Comparison of ENCODE assay signal across 26 cellular contexts in genomic region chr4:118821590-118822293, GRCh38. TPM values are rescaled to one million over a fixed set of nuclear protein-coding genes. Genes with fewer than 3 reads are reported as not detected.
DNase-seq lines count a peak whose midpoint lies in the region; ATAC-seq, FAIRE-seq and TF ChIP-seq lines count a peak whose summit lies in the region.
"Had no signal": no experiment of that assay in that cellular context is flagged by ENCODE, and none has a peak within 500 bp of the region (broad histone marks: within the 10 kb centered on the region; RNA-seq: fewer than 3 reads in every experiment).

No MANE protein-coding gene starts in this region.

- no peak overlapping the region for H2BK20ac ChIP-seq in IMR-90 (ENCODE audit: low read depth, low read length)

- H3K4ac ChIP-seq in IMR-90 (ENCODE audit: low read depth, low read length) (no peak overlapping the region), trophoblast cell (ENCODE audit: low read depth, low read length) (no peak overlapping the region)

- H3K14ac ChIP-seq in IMR-90 (replicated peaks; ENCODE audit: low read depth, low read length), result no peak overlapping the region
- H3K14ac ChIP-seq in trophoblast cell (ENCODE audit: low read length), result no peak overlapping the region

- H2AK5ac ChIP-seq in IMR-90 (ENCODE audit: low read depth, low read length) (no peak overlapping the region), trophoblast cell (ENCODE audit: low read length) (no peak overlapping the region)

- no peak overlapping the region for H3K56ac ChIP-seq in IMR-90 (ENCODE audit: extremely low read depth, insufficient read depth, low read length)

- H3K18ac ChIP-seq in IMR-90 (ENCODE audit: low read depth, low read length), result no peak overlapping the region
- no peak overlapping the region for H3K18ac ChIP-seq in trophoblast cell (ENCODE audit: low read length)

- no peak overlapping the region for H3K27ac ChIP-seq in IMR-90 (ENCODE audit: insufficient read depth, low read length)
- H3K27ac ChIP-seq in keratinocyte (ENCODE audit: control insufficient read depth, insufficient read depth, low read length), result no peak overlapping the region
- H3K27ac ChIP-seq in trophoblast cell (ENCODE audit: low read depth, low read length), result no peak overlapping the region
- H3K27ac ChIP-seq: BLaER1, brain microvascular endothelial cell, KMS-11 had no signal

- H2BK5ac ChIP-seq in IMR-90 (ENCODE audit: low read depth, low read length, poor library complexity, severe bottlenecking) (no peak overlapping the region), trophoblast cell (ENCODE audit: low read depth, low read length, poor library complexity) (no peak overlapping the region)

- H2BK120ac ChIP-seq in IMR-90 (ENCODE audit: low read depth, low read length) (no peak overlapping the region), trophoblast cell (ENCODE audit: insufficient read depth, low read length, poor library complexity) (no peak overlapping the region)

- peak overlapping the region; percentile 36 for H3K4me2 ChIP-seq in IMR-90 (ENCODE audit: low read depth, low read length)
- no peak overlapping the region for H3K4me2 ChIP-seq in keratinocyte (ENCODE audit: control insufficient read depth, extremely low read depth, insufficient read depth, low read depth, low read length)
- H3K4me2 ChIP-seq in trophoblast cell (ENCODE audit: low read length), result no peak overlapping the region
- H3K4me2 ChIP-seq: BLaER1, KMS-11 had no signal

- POLR2A ChIA-PET in IMR-90 (lab: Charles Lee; ENCODE audit: unreplicated experiment), result no interaction called here

- no peak overlapping the region for H2BK15ac ChIP-seq in IMR-90 (ENCODE audit: low read depth, low read length)

- FAIRE-seq in keratinocyte (lab: Jason Lieb, UNC) (peak; percentile 55), GM19239 (lab: Jason Lieb, UNC) (no peak)
- FAIRE-seq: H1, HTR-8/SVneo had no signal

- ATAC-seq in IMR-90 (ENCODE audit: low read depth) (peak; percentile 12; the same call in 1 of the 2 replicates), HG02840 (IDR thresholded peaks at IDR 0.05; ENCODE audit: low FRiP score, unreplicated experiment) (no peak)
- ATAC-seq: activated T-helper 17 cell treated with anti-CD3 and anti-CD28 coated beads, Interleukin-2, amount 50 U/mL, for 72 hours; naive thymus-derived CD4-positive, alpha-beta T cell; stimulated activated naive CD8-positive, alpha-beta T cell treated with anti-CD3 and anti-CD28 coated beads, Interleukin-15, amount 100 ng/mL, for 72 hours had no signal

- no peak overlapping the region for H4K5ac ChIP-seq in IMR-90 (ENCODE audit: low read depth, low read length)

- CTCF ChIA-PET in IMR-90 (lab: Yijun Ruan, JAX), result no interaction called here

- H4K8ac ChIP-seq in IMR-90 (ENCODE audit: low read depth in 2 of 2, low read length in 2 of 2) (no peak overlapping the region), trophoblast cell (ENCODE audit: low read depth, low read length) (no peak overlapping the region)

- H4K20me1 ChIP-seq in IMR-90 (ENCODE audit: insufficient read depth, low read length), result peaks cover 88% of the 10 kb centered on the region
- H4K20me1 ChIP-seq in keratinocyte (ENCODE audit: control insufficient read depth, extremely low read depth, insufficient read depth, low read length), result peaks cover 4% of the 10 kb centered on the region

- no peak overlapping the region for H2AK9ac ChIP-seq in IMR-90 (replicated peaks; ENCODE audit: low read depth, low read length, poor library complexity)

- DNase-seq in IMR-90 (no peak), amniotic epithelial cell (ENCODE audit: low read depth) (peak; percentile 24), keratinocyte (ENCODE audit: low read depth, low spot score) (no peak), trophoblast cell (peak; percentile 72 to 80), GM19239 (ENCODE audit: insufficient read length, low spot score) (no peak), cerebellar nuclear complex (lab: John Stamatoyannopoulos, UW) (no peak)
- DNase-seq in stimulated activated CD8-positive, alpha-beta memory T cell treated with anti-CD3 and anti-CD28 coated beads, Interleukin-4, amount 100 ng/mL, for 48 hours, result no peak
- DNase-seq: activated CD4-positive, alpha-beta T cell treated with anti-CD3 and anti-CD28 coated beads, Interleukin-2, amount 50 U/mL, for 4 hours; activated CD8-positive, alpha-beta memory T cell treated with anti-CD3 and anti-CD28 coated beads, Interleukin-2, amount 50 U/mL, for 4 hours; activated naive CD8-positive, alpha-beta T cell treated with anti-CD3 and anti-CD28 coated beads for 36 hours; brain microvascular endothelial cell; DMS79 treated with DMSO at 0.1 percent for 48 hours; left cardiac atrium; mesendoderm; naive thymus-derived CD4-positive, alpha-beta T cell; occipital lobe; stimulated activated naive CD8-positive, alpha-beta T cell treated with anti-CD3 and anti-CD28 coated beads, Interleukin-15, amount 100 ng/mL, for 72 hours; T-helper 9 cell; tibial artery had no signal

- H3K9me1 ChIP-seq in IMR-90 (ENCODE audit: insufficient read depth, low read length), result peaks cover 16% of the 10 kb centered on the region
- H3K9me1 ChIP-seq in keratinocyte (ENCODE audit: control insufficient read depth, extremely low read depth, insufficient read depth, low read length), result peaks cover 4% of the 10 kb centered on the region

- in situ Hi-C loops in IMR-90 (cut with MboI; ENCODE audit: low sequenced_read_pairs), result no loop called here

- dilution Hi-C loops in IMR-90 (cut with HindIII; ENCODE audit: low sequenced_read_pairs, unreplicated experiment), result no loop called here
- dilution Hi-C loops in keratinocyte (cut with MboI; ENCODE audit: extremely low pct_ligation_motif_present, low sequenced_read_pairs), result no loop called here

- TF ChIP-seq POLR2A in IMR-90 (IDR thresholded peaks at IDR 0.05; ENCODE audit: low read depth, low read length), result no peak

- H2BK12ac ChIP-seq in trophoblast cell (ENCODE audit: low read length), result no peak overlapping the region

- H3K4me1 ChIP-seq in IMR-90 (ENCODE audit: control insufficient read depth, insufficient read depth, low read length) (peaks cover 8% of the 10 kb centered on the region), keratinocyte (ENCODE audit: control insufficient read depth, extremely low read depth, insufficient read depth, low read length) (peaks cover 9% of the 10 kb centered on the region), trophoblast cell (ENCODE audit: control insufficient read depth in 1 of 2, insufficient read depth in 2 of 2, low read length in 2 of 2) (no peaks in the 10 kb centered on the region)
- H3K4me1 ChIP-seq: BLaER1 had no signal

- TF ChIP-seq RAD21 in IMR-90 (IDR thresholded peaks at IDR 0.05; ENCODE audit: low read length), result no peak

- H3K4me3 ChIP-seq in IMR-90 (ENCODE audit: insufficient read depth, low read depth, low read length), result no peak overlapping the region
- H3K4me3 ChIP-seq in keratinocyte (ENCODE audit: control insufficient read depth in 2 of 3, extremely low read depth in 1 of 3, insufficient read depth in 2 of 3, low read depth in 1 of 3, low read length in 3 of 3), result no peak overlapping the region
- H3K4me3 ChIP-seq in trophoblast cell (ENCODE audit: low read depth, low read length), result no peak overlapping the region
- H3K4me3 ChIP-seq: BLaER1, right atrium auricular region, tibial artery had no signal

- H3K79me2 ChIP-seq in keratinocyte (ENCODE audit: control insufficient read depth, insufficient read depth, low read length) (peaks cover 22% of the 10 kb centered on the region), trophoblast cell (ENCODE audit: control insufficient read depth, insufficient read depth, low read length, poor library complexity) (peaks cover 3% of the 10 kb centered on the region)

- H3K36me3 ChIP-seq in IMR-90 (ENCODE audit: control insufficient read depth, insufficient read depth, low read length), result peaks cover 37% of the 10 kb centered on the region
- H3K36me3 ChIP-seq in keratinocyte (ENCODE audit: control insufficient read depth in 2 of 2, extremely low read depth in 1 of 2, insufficient read depth in 2 of 2, low read length in 2 of 2), result peaks cover 4 to 20% of the 10 kb centered on the region in 2 experiments
- peaks cover 20 to 33% of the 10 kb centered on the region in 2 experiments for H3K36me3 ChIP-seq in trophoblast cell (ENCODE audit: control insufficient read depth in 1 of 2, insufficient read depth in 2 of 2, low read length in 2 of 2)

- H2AFZ ChIP-seq in IMR-90 (replicated peaks; ENCODE audit: low read length, poor library complexity), result no peak overlapping the region
- no peak overlapping the region for H2AFZ ChIP-seq in keratinocyte (ENCODE audit: control insufficient read depth, low read length)
- H2AFZ ChIP-seq in trophoblast cell (ENCODE audit: insufficient read depth, low read length, poor library complexity), result no peak overlapping the region

- no peak overlapping the region for H4K12ac ChIP-seq in trophoblast cell (ENCODE audit: low read depth, low read length)

- H4K91ac ChIP-seq in IMR-90 (ENCODE audit: insufficient read depth, low read depth, low read length), result no peak overlapping the region
- no peak overlapping the region for H4K91ac ChIP-seq in trophoblast cell (ENCODE audit: low read depth, low read length)

- intact Hi-C loops in IMR-90 (cut with micrococcal nuclease), result no loop called here

- H3K27me3 ChIP-seq in IMR-90 (ENCODE audit: control insufficient read depth, insufficient read depth, low read length) (no peaks in the 10 kb centered on the region), keratinocyte (ENCODE audit: control insufficient read depth, extremely low read depth, insufficient read depth, low read length) (no peaks in the 10 kb centered on the region), trophoblast cell (ENCODE audit: insufficient read depth, low read length) (no peaks in the 10 kb centered on the region)
- H3K27me3 ChIP-seq: BLaER1, brain microvascular endothelial cell, right atrium auricular region, tibial artery had no signal

- WGBS in IMR-90 (ENCODE audit: extremely low coverage in 2 of 2, insufficient read length in 1 of 2), 2 experiments, result no CpG with 5 or more reads among the region's 5 CpGs
- WGBS in trophoblast cell (ENCODE audit: extremely low coverage, insufficient coverage, insufficient read length), result no CpG with 5 or more reads among the region's 5 CpGs

- H3K9me3 ChIP-seq in IMR-90 (ENCODE audit: control insufficient read depth, insufficient read depth, low read length) (no peaks in the 10 kb centered on the region), keratinocyte (ENCODE audit: control insufficient read depth, low read depth, low read length) (no peaks in the 10 kb centered on the region), trophoblast cell (ENCODE audit: insufficient read depth, low read depth, low read length) (no peaks in the 10 kb centered on the region)
- H3K9me3 ChIP-seq: BLaER1, right atrium auricular region, tibial artery had no signal

- no peak for TF ChIP-seq CTCF in IMR-90 (conservative IDR thresholded peaks at IDR 0.05; ENCODE audit: low read depth, low read length)
- no peak for TF ChIP-seq CTCF in keratinocyte (optimal IDR thresholded peaks at IDR 0.05 in 1 of 3, IDR thresholded peaks at IDR 0.05 in 1 of 3, conservative IDR thresholded peaks at IDR 0.05 in 1 of 3; ENCODE audit: extremely low read depth in 1 of 3, insufficient read depth in 2 of 3, low read length in 3 of 3)

- H3K79me1 ChIP-seq in IMR-90 (ENCODE audit: low read depth in 1 of 2, low read length in 2 of 2), result peaks cover 6 to 32% of the 10 kb centered on the region in 2 experiments; a peak in 2 of 4 replicates
- no peaks in the 10 kb centered on the region for H3K79me1 ChIP-seq in trophoblast cell (ENCODE audit: low read length)

- BruUV-seq in IMR-90 (replicated peaks; lab: Mats Ljungman, UMichigan), result no TSS peak

- 0 out of 2 replicates have a peak overlapping the region, but pooled peaks have one; percentile 67 for H3K23ac ChIP-seq in IMR-90 (ENCODE audit: low read depth, low read length)
- no peak overlapping the region for H3K23ac ChIP-seq in trophoblast cell (ENCODE audit: low read length)

- H3K9ac ChIP-seq in IMR-90 (ENCODE audit: low read depth, low read length) (no peak overlapping the region), keratinocyte (ENCODE audit: control insufficient read depth, extremely low read depth, insufficient read depth, low read length) (no peak overlapping the region), trophoblast cell (ENCODE audit: low read length) (no peak overlapping the region)
- H3K9ac ChIP-seq: BLaER1, KMS-11 had no signal

RNA-seq across cellular contexts. Expression of gene SEC24D, which starts 14.2 kb away (rescaled TPM):
- 93.2 and 98.9 TPM in 2 replicates for total RNA-seq in IMR-90 (2012; rRNA removed)
- 86.0 and 111 TPM in 2 replicates for polyA plus RNA-seq in IMR-90 (2012; rRNA removed)
- 45.5 and 78.9 TPM in 2 replicates for polyA plus RNA-seq in IMR-90 (2012; cell fraction: cytosol; rRNA removed)
- polyA plus RNA-seq in IMR-90 (2012; cell fraction: nucleus; rRNA removed; ENCODE audit: low replicate concordance), result 130 and 134 TPM in 2 replicates
- 17.7 to 27.9 TPM (median 24.9 TPM) in 3 replicates for polyA plus RNA-seq in keratinocyte
- 5.2 TPM for polyA plus RNA-seq in keratinocyte (2011; ENCODE audit: low read depth)
- polyA plus RNA-seq in keratinocyte (2011; cell fraction: cytosol; rRNA removed), result 13.4 and 26.7 TPM in 2 replicates
- polyA plus RNA-seq in keratinocyte (2011; cell fraction: nucleus; rRNA removed), result 43.2 TPM in 2 replicates
- 9.8 and 25.3 TPM in 2 replicates for polyA plus RNA-seq in keratinocyte (2012; ENCODE audit: low replicate concordance)
- 16.0 to 54.7 TPM (median 40.7 TPM) in 3 replicates for polyA minus RNA-seq in keratinocyte
- polyA minus RNA-seq in keratinocyte (2011; cell fraction: cytosol; rRNA and poly(A)+ RNA removed), result 15.7 TPM
- polyA minus RNA-seq in keratinocyte (2011; cell fraction: nucleus; rRNA and poly(A)+ RNA removed), result 29.1 and 64.8 TPM in 2 replicates
- polyA plus RNA-seq in trophoblast cell (2013), result 124 and 126 TPM in 2 replicates

Comparison
In these comparisons a context has a peak if more than half of its experiments do, and no peak if none do; other contexts are left out.
1. DNase-seq: peak in amniotic epithelial cell (single experiment) and trophoblast cell (2 of 2); none in IMR-90 (single experiment), keratinocyte (single experiment), GM19239 (single experiment), stimulated activated CD8-positive, alpha-beta memory T cell treated with anti-CD3 and anti-CD28 coated beads, Interleukin-4, amount 100 ng/mL, for 48 hours (single experiment) and cerebellar nuclear complex (0 of 2).